ENCODE assay signal across 1 cellular context in the genomic region with DNA sequence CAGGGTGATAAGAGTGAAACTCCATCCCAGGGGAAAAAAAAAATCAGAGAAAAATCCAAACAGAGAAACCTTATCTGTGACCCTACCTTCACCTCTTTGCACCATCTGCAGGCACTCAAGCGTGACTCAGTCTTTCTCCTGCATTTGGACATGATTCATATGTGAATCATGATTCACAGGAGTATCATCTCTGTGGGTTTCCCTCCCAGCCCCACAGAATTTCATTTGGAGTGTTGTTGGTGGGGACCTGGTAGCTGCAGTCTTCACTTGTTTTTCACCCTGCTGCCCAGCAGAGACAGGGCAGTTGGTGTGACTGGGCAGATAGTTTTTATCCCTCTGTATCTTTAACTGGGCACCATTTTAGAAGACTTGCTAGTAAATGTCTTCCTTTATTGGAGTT.
TF ChIP-seq lines count a peak whose summit lies in the region.

No MANE protein-coding gene starts in this region.

TF ChIP-seq in GM12878, 131 proteins besides CTCF, POLR2A, EP300 and RAD21 (continued from another document and continues in another):
- TF ChIP-seq, protein P1, sequence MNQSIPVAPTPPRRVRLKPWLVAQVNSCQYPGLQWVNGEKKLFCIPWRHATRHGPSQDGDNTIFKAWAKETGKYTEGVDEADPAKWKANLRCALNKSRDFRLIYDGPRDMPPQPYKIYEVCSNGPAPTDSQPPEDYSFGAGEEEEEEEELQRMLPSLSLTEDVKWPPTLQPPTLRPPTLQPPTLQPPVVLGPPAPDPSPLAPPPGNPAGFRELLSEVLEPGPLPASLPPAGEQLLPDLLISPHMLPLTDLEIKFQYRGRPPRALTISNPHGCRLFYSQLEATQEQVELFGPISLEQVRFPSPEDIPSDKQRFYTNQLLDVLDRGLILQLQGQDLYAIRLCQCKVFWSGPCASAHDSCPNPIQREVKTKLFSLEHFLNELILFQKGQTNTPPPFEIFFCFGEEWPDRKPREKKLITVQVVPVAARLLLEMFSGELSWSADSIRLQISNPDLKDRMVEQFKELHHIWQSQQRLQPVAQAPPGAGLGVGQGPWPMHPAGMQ (IDR thresholded peaks at IDR 0.05; ENCODE audit: borderline replicate concordance): no peak
- no peak for TF ChIP-seq SREBF1 (IDR thresholded peaks at IDR 0.05; ENCODE audit: low read length)
- TF ChIP-seq RB1 (IDR thresholded peaks at IDR 0.05; ENCODE audit: borderline replicate concordance): no peak
- TF ChIP-seq NR2C2 (IDR thresholded peaks at IDR 0.05; ENCODE audit: borderline replicate concordance, control insufficient read depth, insufficient read length, low read depth): no peak
- TF ChIP-seq JUNB (IDR thresholded peaks at IDR 0.05): peak; percentile 44
- no peak for TF ChIP-seq BACH1 (IDR thresholded peaks at IDR 0.05; ENCODE audit: borderline replicate concordance)
- TF ChIP-seq ESRRA (IDR thresholded peaks at IDR 0.05; ENCODE audit: low read length): no peak
- TF ChIP-seq, protein P2, sequence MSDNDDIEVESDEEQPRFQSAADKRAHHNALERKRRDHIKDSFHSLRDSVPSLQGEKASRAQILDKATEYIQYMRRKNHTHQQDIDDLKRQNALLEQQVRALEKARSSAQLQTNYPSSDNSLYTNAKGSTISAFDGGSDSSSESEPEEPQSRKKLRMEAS (IDR thresholded peaks at IDR 0.05; ENCODE audit: low read depth, low read length): no peak
- TF ChIP-seq, protein P3, sequence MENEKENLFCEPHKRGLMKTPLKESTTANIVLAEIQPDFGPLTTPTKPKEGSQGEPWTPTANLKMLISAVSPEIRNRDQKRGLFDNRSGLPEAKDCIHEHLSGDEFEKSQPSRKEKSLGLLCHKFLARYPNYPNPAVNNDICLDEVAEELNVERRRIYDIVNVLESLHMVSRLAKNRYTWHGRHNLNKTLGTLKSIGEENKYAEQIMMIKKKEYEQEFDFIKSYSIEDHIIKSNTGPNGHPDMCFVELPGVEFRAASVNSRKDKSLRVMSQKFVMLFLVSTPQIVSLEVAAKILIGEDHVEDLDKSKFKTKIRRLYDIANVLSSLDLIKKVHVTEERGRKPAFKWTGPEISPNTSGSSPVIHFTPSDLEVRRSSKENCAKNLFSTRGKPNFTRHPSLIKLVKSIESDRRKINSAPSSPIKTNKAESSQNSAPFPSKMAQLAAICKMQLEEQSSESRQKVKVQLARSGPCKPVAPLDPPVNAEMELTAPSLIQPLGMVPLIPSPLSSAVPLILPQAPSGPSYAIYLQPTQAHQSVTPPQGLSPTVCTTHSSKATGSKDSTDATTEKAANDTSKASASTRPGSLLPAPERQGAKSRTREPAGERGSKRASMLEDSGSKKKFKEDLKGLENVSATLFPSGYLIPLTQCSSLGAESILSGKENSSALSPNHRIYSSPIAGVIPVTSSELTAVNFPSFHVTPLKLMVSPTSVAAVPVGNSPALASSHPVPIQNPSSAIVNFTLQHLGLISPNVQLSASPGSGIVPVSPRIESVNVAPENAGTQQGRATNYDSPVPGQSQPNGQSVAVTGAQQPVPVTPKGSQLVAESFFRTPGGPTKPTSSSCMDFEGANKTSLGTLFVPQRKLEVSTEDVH (IDR thresholded peaks at IDR 0.05; ENCODE audit: low read depth, partially characterized antibody): no peak
- TF ChIP-seq MXI1 (IDR thresholded peaks at IDR 0.05; ENCODE audit: low read depth, low read length): no peak
- TF ChIP-seq, protein P4, sequence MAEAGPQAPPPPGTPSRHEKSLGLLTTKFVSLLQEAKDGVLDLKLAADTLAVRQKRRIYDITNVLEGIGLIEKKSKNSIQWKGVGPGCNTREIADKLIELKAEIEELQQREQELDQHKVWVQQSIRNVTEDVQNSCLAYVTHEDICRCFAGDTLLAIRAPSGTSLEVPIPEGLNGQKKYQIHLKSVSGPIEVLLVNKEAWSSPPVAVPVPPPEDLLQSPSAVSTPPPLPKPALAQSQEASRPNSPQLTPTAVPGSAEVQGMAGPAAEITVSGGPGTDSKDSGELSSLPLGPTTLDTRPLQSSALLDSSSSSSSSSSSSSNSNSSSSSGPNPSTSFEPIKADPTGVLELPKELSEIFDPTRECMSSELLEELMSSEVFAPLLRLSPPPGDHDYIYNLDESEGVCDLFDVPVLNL (IDR thresholded peaks at IDR 0.05; ENCODE audit: low read depth, low read length): no peak
- TF ChIP-seq, protein P5, sequence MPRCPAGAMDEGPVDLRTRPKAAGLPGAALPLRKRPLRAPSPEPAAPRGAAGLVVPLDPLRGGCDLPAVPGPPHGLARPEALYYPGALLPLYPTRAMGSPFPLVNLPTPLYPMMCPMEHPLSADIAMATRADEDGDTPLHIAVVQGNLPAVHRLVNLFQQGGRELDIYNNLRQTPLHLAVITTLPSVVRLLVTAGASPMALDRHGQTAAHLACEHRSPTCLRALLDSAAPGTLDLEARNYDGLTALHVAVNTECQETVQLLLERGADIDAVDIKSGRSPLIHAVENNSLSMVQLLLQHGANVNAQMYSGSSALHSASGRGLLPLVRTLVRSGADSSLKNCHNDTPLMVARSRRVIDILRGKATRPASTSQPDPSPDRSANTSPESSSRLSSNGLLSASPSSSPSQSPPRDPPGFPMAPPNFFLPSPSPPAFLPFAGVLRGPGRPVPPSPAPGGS (IDR thresholded peaks at IDR 0.05; ENCODE audit: borderline replicate concordance, insufficient read depth, low read depth, low read length, poor library complexity, severe bottlenecking): no peak
- no peak for TF ChIP-seq HDGF (IDR thresholded peaks at IDR 0.05)
- no peak for TF ChIP-seq EZH2 (IDR thresholded peaks at IDR 0.05; ENCODE audit: borderline replicate concordance, control insufficient read depth, low read depth, low read length)
- no peak for TF ChIP-seq ATF7 (IDR thresholded peaks at IDR 0.05; ENCODE audit: low read depth)
- no peak for TF ChIP-seq STAT1 (conservative IDR thresholded peaks at IDR 0.05)
- no peak for TF ChIP-seq BRCA1 (IDR thresholded peaks at IDR 0.05; ENCODE audit: low read depth, low read length)
- no peak for TF ChIP-seq RBBP5 (conservative IDR thresholded peaks at IDR 0.05)
- no peak for TF ChIP-seq ZNF384 (IDR thresholded peaks at IDR 0.05; ENCODE audit: borderline replicate concordance, low read depth, low read length)
- TF ChIP-seq NBN (IDR thresholded peaks at IDR 0.05): no peak
- no peak for TF ChIP-seq SREBF2 (IDR thresholded peaks at IDR 0.05; ENCODE audit: low read length)
- no peak for TF ChIP-seq FOS (IDR thresholded peaks at IDR 0.05; ENCODE audit: borderline replicate concordance, extremely low read depth, insufficient read length)
- TF ChIP-seq, protein P6, sequence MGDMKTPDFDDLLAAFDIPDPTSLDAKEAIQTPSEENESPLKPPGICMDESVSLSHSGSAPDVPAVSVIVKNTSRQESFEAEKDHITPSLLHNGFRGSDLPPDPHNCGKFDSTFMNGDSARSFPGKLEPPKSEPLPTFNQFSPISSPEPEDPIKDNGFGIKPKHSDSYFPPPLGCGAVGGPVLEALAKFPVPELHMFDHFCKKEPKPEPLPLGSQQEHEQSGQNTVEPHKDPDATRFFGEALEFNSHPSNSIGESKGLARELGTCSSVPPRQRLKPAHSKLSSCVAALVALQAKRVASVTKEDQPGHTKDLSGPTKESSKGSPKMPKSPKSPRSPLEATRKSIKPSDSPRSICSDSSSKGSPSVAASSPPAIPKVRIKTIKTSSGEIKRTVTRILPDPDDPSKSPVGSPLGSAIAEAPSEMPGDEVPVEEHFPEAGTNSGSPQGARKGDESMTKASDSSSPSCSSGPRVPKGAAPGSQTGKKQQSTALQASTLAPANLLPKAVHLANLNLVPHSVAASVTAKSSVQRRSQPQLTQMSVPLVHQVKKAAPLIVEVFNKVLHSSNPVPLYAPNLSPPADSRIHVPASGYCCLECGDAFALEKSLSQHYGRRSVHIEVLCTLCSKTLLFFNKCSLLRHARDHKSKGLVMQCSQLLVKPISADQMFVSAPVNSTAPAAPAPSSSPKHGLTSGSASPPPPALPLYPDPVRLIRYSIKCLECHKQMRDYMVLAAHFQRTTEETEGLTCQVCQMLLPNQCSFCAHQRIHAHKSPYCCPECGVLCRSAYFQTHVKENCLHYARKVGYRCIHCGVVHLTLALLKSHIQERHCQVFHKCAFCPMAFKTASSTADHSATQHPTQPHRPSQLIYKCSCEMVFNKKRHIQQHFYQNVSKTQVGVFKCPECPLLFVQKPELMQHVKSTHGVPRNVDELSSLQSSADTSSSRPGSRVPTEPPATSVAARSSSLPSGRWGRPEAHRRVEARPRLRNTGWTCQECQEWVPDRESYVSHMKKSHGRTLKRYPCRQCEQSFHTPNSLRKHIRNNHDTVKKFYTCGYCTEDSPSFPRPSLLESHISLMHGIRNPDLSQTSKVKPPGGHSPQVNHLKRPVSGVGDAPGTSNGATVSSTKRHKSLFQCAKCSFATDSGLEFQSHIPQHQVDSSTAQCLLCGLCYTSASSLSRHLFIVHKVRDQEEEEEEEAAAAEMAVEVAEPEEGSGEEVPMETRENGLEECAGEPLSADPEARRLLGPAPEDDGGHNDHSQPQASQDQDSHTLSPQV (IDR thresholded peaks at IDR 0.05): no peak
- no peak for TF ChIP-seq SPI1 (IDR thresholded peaks at IDR 0.05; ENCODE audit: borderline replicate concordance, insufficient read depth, low read depth, low read length)
- no peak for TF ChIP-seq ASH2L (IDR thresholded peaks at IDR 0.05; ENCODE audit: borderline replicate concordance, low read depth)
- TF ChIP-seq RUNX3 (IDR thresholded peaks at IDR 0.05; ENCODE audit: low read length): peak; percentile 71
- TF ChIP-seq RFX5 (IDR thresholded peaks at IDR 0.05; ENCODE audit: low read depth, low read length): no peak
- TF ChIP-seq SRF (IDR thresholded peaks at IDR 0.05; ENCODE audit: low read depth in 2 of 2, low read length in 2 of 2): no peak
- no peak for TF ChIP-seq MEF2B (IDR thresholded peaks at IDR 0.05; ENCODE audit: partially characterized antibody, poor library complexity, severe bottlenecking)
- TF ChIP-seq TARDBP (IDR thresholded peaks at IDR 0.05; ENCODE audit: borderline replicate concordance): no peak
- no peak for TF ChIP-seq CHD2 (IDR thresholded peaks at IDR 0.05; ENCODE audit: borderline replicate concordance, low read depth, low read length)
- TF ChIP-seq, protein P7, sequence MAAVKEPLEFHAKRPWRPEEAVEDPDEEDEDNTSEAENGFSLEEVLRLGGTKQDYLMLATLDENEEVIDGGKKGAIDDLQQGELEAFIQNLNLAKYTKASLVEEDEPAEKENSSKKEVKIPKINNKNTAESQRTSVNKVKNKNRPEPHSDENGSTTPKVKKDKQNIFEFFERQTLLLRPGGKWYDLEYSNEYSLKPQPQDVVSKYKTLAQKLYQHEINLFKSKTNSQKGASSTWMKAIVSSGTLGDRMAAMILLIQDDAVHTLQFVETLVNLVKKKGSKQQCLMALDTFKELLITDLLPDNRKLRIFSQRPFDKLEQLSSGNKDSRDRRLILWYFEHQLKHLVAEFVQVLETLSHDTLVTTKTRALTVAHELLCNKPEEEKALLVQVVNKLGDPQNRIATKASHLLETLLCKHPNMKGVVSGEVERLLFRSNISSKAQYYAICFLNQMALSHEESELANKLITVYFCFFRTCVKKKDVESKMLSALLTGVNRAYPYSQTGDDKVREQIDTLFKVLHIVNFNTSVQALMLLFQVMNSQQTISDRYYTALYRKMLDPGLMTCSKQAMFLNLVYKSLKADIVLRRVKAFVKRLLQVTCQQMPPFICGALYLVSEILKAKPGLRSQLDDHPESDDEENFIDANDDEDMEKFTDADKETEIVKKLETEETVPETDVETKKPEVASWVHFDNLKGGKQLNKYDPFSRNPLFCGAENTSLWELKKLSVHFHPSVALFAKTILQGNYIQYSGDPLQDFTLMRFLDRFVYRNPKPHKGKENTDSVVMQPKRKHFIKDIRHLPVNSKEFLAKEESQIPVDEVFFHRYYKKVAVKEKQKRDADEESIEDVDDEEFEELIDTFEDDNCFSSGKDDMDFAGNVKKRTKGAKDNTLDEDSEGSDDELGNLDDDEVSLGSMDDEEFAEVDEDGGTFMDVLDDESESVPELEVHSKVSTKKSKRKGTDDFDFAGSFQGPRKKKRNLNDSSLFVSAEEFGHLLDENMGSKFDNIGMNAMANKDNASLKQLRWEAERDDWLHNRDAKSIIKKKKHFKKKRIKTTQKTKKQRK (IDR thresholded peaks at IDR 0.05; ENCODE audit: low read depth, low read length): no peak
- TF ChIP-seq KDM1A (IDR thresholded peaks at IDR 0.05; ENCODE audit: borderline replicate concordance): no peak
- no peak for TF ChIP-seq JUND (IDR thresholded peaks at IDR 0.05; ENCODE audit: low read depth, low read length)
- no peak for TF ChIP-seq NR2C1 (IDR thresholded peaks at IDR 0.05)
- TF ChIP-seq, protein P8, sequence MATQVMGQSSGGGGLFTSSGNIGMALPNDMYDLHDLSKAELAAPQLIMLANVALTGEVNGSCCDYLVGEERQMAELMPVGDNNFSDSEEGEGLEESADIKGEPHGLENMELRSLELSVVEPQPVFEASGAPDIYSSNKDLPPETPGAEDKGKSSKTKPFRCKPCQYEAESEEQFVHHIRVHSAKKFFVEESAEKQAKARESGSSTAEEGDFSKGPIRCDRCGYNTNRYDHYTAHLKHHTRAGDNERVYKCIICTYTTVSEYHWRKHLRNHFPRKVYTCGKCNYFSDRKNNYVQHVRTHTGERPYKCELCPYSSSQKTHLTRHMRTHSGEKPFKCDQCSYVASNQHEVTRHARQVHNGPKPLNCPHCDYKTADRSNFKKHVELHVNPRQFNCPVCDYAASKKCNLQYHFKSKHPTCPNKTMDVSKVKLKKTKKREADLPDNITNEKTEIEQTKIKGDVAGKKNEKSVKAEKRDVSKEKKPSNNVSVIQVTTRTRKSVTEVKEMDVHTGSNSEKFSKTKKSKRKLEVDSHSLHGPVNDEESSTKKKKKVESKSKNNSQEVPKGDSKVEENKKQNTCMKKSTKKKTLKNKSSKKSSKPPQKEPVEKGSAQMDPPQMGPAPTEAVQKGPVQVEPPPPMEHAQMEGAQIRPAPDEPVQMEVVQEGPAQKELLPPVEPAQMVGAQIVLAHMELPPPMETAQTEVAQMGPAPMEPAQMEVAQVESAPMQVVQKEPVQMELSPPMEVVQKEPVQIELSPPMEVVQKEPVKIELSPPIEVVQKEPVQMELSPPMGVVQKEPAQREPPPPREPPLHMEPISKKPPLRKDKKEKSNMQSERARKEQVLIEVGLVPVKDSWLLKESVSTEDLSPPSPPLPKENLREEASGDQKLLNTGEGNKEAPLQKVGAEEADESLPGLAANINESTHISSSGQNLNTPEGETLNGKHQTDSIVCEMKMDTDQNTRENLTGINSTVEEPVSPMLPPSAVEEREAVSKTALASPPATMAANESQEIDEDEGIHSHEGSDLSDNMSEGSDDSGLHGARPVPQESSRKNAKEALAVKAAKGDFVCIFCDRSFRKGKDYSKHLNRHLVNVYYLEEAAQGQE (IDR thresholded peaks at IDR 0.05; ENCODE audit: low read depth, low read length): no peak
- TF ChIP-seq, protein P9, sequence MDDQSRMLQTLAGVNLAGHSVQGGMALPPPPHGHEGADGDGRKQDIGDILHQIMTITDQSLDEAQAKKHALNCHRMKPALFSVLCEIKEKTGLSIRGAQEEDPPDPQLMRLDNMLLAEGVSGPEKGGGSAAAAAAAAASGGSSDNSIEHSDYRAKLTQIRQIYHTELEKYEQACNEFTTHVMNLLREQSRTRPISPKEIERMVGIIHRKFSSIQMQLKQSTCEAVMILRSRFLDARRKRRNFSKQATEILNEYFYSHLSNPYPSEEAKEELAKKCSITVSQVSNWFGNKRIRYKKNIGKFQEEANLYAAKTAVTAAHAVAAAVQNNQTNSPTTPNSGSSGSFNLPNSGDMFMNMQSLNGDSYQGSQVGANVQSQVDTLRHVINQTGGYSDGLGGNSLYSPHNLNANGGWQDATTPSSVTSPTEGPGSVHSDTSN (IDR thresholded peaks at IDR 0.05; ENCODE audit: insufficient replicate concordance, low read depth, low read length): no peak
- no peak for TF ChIP-seq DPF2 (IDR thresholded peaks at IDR 0.05)
